ENCODE assay signal across 11 cellular contexts in genomic region chr16:12323007-12323699, GRCh38.
A peak's percentile ranks its signal among the peaks of the same experiment; 100 is the strongest.
DNase-seq lines count a peak whose midpoint lies in the region; ATAC-seq, FAIRE-seq and TF ChIP-seq lines count a peak whose summit lies in the region.
"Had no signal": no experiment of that assay in that cellular context is flagged by ENCODE, and none has a peak within 500 bp of the region (broad histone marks: within the 10 kb centered on the region; RNA-seq: fewer than 3 reads in every experiment).

No MANE protein-coding gene starts in this region.

- H3K4me3 ChIP-seq in heart right ventricle: no peak overlapping the region

- H3K27me3 ChIP-seq in heart right ventricle: no peaks in the 10 kb centered on the region

- FAIRE-seq in urothelium cell line (lab: Jason Lieb, UNC): peak; percentile 77

- no peak overlapping the region for H3K27ac ChIP-seq in heart right ventricle

- ATAC-seq in activated B cell treated with CpG ODN at 0.5 μM for 24 hours (ENCODE audit: low read depth) (peak; percentile 79), heart right ventricle (no peak)

- H3K4me1 Mint-ChIP-seq in activated B cell treated with CpG ODN at 0.5 μM for 24 hours: peaks cover 67% of the 10 kb centered on the region
- peaks cover 25 to 36% of the 10 kb centered on the region in 2 donors for H3K4me1 Mint-ChIP-seq in immature natural killer cell
- no peaks in the 10 kb centered on the region for H3K4me1 Mint-ChIP-seq in MCF 10A (ENCODE audit: insufficient read depth, unreplicated experiment)
- H3K4me1 Mint-ChIP-seq: CD14-positive monocyte had no signal

- peaks cover 0 to 18% (median 8%) of the 10 kb centered on the region in 9 donors for H3K4me1 ChIP-seq in heart right ventricle

- BruUV-seq in MCF 10A (replicated peaks; lab: Mats Ljungman, UMichigan): no TSS peak

- intact Hi-C loops in activated B cell treated with CpG ODN at 0.5 μM for 24 hours (cut with micrococcal nuclease): loop anchor here (1.0 kb wide), 1 partner anchor 480 kb away; the partner anchor contains the start of gene CPPED1
- intact Hi-C loops in MCF 10A (cut with micrococcal nuclease): no loop called here
- intact Hi-C loops in heart right ventricle (cut with DNase I): no loop called here

- H3K36me3 Mint-ChIP-seq in activated B cell treated with CpG ODN at 0.5 μM for 24 hours (ENCODE audit: low read depth) (peaks cover 21% of the 10 kb centered on the region), immature natural killer cell (no peaks in the 10 kb centered on the region), MCF 10A (ENCODE audit: insufficient read depth, unreplicated experiment) (peaks cover 5% of the 10 kb centered on the region)

- no peaks in the 10 kb centered on the region for H3K36me3 ChIP-seq in heart right ventricle

- H3K27me3 Mint-ChIP-seq in activated B cell treated with CpG ODN at 0.5 μM for 24 hours: no peaks in the 10 kb centered on the region
- peaks cover 13 to 20% (median 15%) of the 10 kb centered on the region in 3 donors for H3K27me3 Mint-ChIP-seq in immature natural killer cell (ENCODE audit: low read depth in 3 of 3)
- H3K27me3 Mint-ChIP-seq in MCF 10A (ENCODE audit: insufficient read depth, unreplicated experiment): no peaks in the 10 kb centered on the region

- H3K27ac Mint-ChIP-seq in activated B cell treated with CpG ODN at 0.5 μM for 24 hours: peak overlapping the region; percentile 81
- peak overlapping the region; percentile 79 to 90 (median 88) for H3K27ac Mint-ChIP-seq in immature natural killer cell
- no peak overlapping the region for H3K27ac Mint-ChIP-seq in MCF 10A (ENCODE audit: low read depth, unreplicated experiment)

- no peaks in the 10 kb centered on the region for H3K9me3 ChIP-seq in heart right ventricle

- peak; percentile 16 to 64 (median 38) for DNase-seq in stimulated activated CD4-positive, alpha-beta T cell treated with anti-CD3 and anti-CD28 coated beads, Interleukin-12 subunit alpha, Interleukin-12 subunit beta, amount 100 ng/mL, for 48 hours (ENCODE audit: low read depth in 2 of 3, low spot score in 1 of 3)
- no peak for DNase-seq in stimulated activated CD4-positive, alpha-beta T cell treated with anti-CD3 and anti-CD28 coated beads, Interleukin-12 subunit alpha, Interleukin-12 subunit beta, amount 100 ng/mL, for 4 hours
- DNase-seq in activated B cell treated with CpG ODN at 0.5 μM for 24 hours: peak; percentile 48
- peak; percentile 49 to 72 (median 63) for DNase-seq in immature natural killer cell
- no peak for DNase-seq in urothelium cell line (ENCODE audit: low spot score)
- no peak for DNase-seq in NCI-H510A (lab: John Stamatoyannopoulos, UW)
- DNase-seq in MCF 10A (ENCODE audit: unreplicated experiment): no peak
- DNase-seq in heart right ventricle: no peak
- DNase-seq: HCEC 1CT, NCI-H510A treated with DMSO at 0.1 percent for 48 hours had no signal

- TF ChIP-seq CTCF in activated B cell treated with CpG ODN at 0.5 μM for 24 hours (IDR thresholded peaks at IDR 0.05) (no peak), MCF 10A (IDR thresholded peaks at IDR 0.05; ENCODE audit: unreplicated experiment) (no peak), heart right ventricle (IDR thresholded peaks at IDR 0.05) (no peak)

- H3K4me3 Mint-ChIP-seq in activated B cell treated with CpG ODN at 0.5 μM for 24 hours (no peak overlapping the region), immature natural killer cell (peak overlapping the region in 1 of 5 donors; percentile 21), MCF 10A (ENCODE audit: unreplicated experiment) (no peak overlapping the region)
- H3K4me3 Mint-ChIP-seq: CD14-positive monocyte had no signal

- POLR2A ChIA-PET in activated B cell treated with CpG ODN at 0.5 μM for 24 hours (lab: Charles Lee) (no interaction called here), MCF 10A (lab: Yijun Ruan, JAX) (no interaction called here)

- H3K9me3 Mint-ChIP-seq in activated B cell treated with CpG ODN at 0.5 μM for 24 hours (peaks cover 2% of the 10 kb centered on the region), immature natural killer cell (peaks cover 0 to 9% (median 4%) of the 10 kb centered on the region in 6 donors), MCF 10A (ENCODE audit: unreplicated experiment) (no peaks in the 10 kb centered on the region)

- CTCF ChIA-PET in activated B cell treated with CpG ODN at 0.5 μM for 24 hours (lab: Charles Lee) (no interaction called here), MCF 10A (lab: Yijun Ruan, JAX) (interaction anchor here (0.6 kb wide), 2 partner anchors 17 to 40 kb away, joined by 3 read pairs; no protein-coding TSS in a partner anchor)

- 70 to 76% methylated on average over 10 to 13 of the region's 13 CpGs for WGBS in heart right ventricle, 2 donors

Comparison
In these comparisons a context has a peak if more than half of its experiments do, and no peak if none do; other contexts are left out.
1. DNase-seq: peak in stimulated activated CD4-positive, alpha-beta T cell treated with anti-CD3 and anti-CD28 coated beads, Interleukin-12 subunit alpha, Interleukin-12 subunit beta, amount 100 ng/mL, for 48 hours (3 of 3), activated B cell treated with CpG ODN at 0.5 μM for 24 hours (single experiment) and immature natural killer cell (3 of 3); none in stimulated activated CD4-positive, alpha-beta T cell treated with anti-CD3 and anti-CD28 coated beads, Interleukin-12 subunit alpha, Interleukin-12 subunit beta, amount 100 ng/mL, for 4 hours (single experiment), urothelium cell line (single experiment), NCI-H510A (single experiment), MCF 10A (single experiment) and heart right ventricle (0 of 2).